In the genomic region with DNA sequence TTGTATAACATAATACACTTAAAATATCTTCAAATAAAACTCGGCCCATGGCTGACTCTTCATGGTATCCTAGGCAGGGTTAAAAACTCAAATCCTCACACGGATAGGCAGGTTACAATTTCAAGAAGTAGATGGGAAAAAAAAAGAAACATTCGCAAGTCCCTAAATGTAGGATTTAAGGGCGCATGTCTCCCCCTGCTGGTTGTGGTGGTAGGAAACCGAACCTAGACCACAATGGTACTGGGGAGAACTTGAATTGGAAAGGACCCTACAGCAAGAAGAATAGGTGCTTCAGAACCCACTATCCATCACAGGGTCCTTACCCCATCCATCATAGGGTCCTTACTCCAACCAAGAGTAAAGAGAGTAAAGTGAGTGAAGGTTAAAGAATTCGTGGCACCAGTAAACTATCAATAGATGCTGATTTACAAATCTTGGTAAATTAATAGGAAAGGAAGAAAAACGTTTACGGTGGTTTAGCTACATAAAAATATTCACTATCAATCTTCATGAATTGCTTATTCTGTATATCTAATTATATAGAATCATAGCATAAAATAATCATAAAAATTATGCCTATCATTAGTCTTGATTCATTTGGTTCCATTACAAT, we compare ENCODE assay signal across 8 cellular contexts. TPM values are rescaled to one million over a fixed set of nuclear protein-coding genes. Genes with fewer than 3 reads are reported as not detected.
DNase-seq lines count a peak whose midpoint lies in the region; ATAC-seq and TF ChIP-seq lines count a peak whose summit lies in the region.

No MANE protein-coding gene starts in this region.

- H3K9me3 ChIP-seq in HEK293 (ENCODE audit: control insufficient read depth, insufficient read depth, low read depth, low read length) = no peaks in the 10 kb centered on the region

- peak; percentile 35; the same call in 1 of the 2 replicates for TF ChIP-seq CTCF in HEK293 (tag by site-specific recombination; IDR thresholded peaks at IDR 0.05)

- no peak overlapping the region for H3K27ac ChIP-seq in HEK293 (ENCODE audit: extremely low read depth, low read depth, low read length)

- H3K36me3 ChIP-seq in HEK293 (ENCODE audit: control insufficient read depth in 2 of 2, insufficient read depth in 1 of 2, low read length in 2 of 2) = no peaks in the 10 kb centered on the region

- peaks cover 27% of the 10 kb centered on the region for H3K4me1 Mint-ChIP-seq in activated CD4-positive, alpha-beta memory T cell treated with anti-CD3 and anti-CD28 coated beads for 36 hours (ENCODE audit: low read depth)
- H3K4me1 Mint-ChIP-seq in memory B cell = peaks cover 26% of the 10 kb centered on the region

- H3K27ac Mint-ChIP-seq in activated CD4-positive, alpha-beta memory T cell treated with anti-CD3 and anti-CD28 coated beads for 36 hours = no peak overlapping the region
- peak overlapping the region; percentile 65 for H3K27ac Mint-ChIP-seq in memory B cell

- H3K4me3 ChIP-seq in HEK293 (ENCODE audit: low read depth, low read length) = no peak overlapping the region

- CTCF ChIA-PET in HEK293 (lab: Yijun Ruan, JAX) = interaction anchor here (0.7 to 4.7 kb wide), 27 partner anchors 9 to 890 kb away, joined by 3 to 63 read pairs (median 4); no protein-coding TSS in a partner anchor
- CTCF ChIA-PET in activated CD4-positive, alpha-beta memory T cell treated with anti-CD3 and anti-CD28 coated beads for 36 hours (lab: Charles Lee) = interaction anchor here (0.7 to 10.2 kb wide), 21 partner anchors 9 to 384 kb away, joined by 3 to 136 read pairs (median 5); a partner anchor contains a TSS

- no peak overlapping the region for H3K4me3 Mint-ChIP-seq in activated CD4-positive, alpha-beta memory T cell treated with anti-CD3 and anti-CD28 coated beads for 36 hours
- peak overlapping the region; percentile 45 for H3K4me3 Mint-ChIP-seq in memory B cell

- POLR2A ChIA-PET in HEK293 (lab: Yijun Ruan, JAX) = no interaction called here
- POLR2A ChIA-PET in activated CD4-positive, alpha-beta memory T cell treated with anti-CD3 and anti-CD28 coated beads for 36 hours (lab: Charles Lee) = interaction anchor here (0.6 kb wide), 1 partner anchor 154 kb away, joined by 3 read pairs; no protein-coding TSS in a partner anchor

- intact Hi-C loops in activated CD4-positive, alpha-beta memory T cell treated with anti-CD3 and anti-CD28 coated beads for 36 hours (cut with micrococcal nuclease) = loop anchor here (1.0 to 5.0 kb wide), 6 partner anchors 24 to 942 kb away; a partner anchor contains a TSS

- H3K9me3 Mint-ChIP-seq in activated CD4-positive, alpha-beta memory T cell treated with anti-CD3 and anti-CD28 coated beads for 36 hours = peaks cover 11% of the 10 kb centered on the region
- peaks cover 5% of the 10 kb centered on the region for H3K9me3 Mint-ChIP-seq in memory B cell

- H3K27me3 Mint-ChIP-seq in activated CD4-positive, alpha-beta memory T cell treated with anti-CD3 and anti-CD28 coated beads for 36 hours = no peaks in the 10 kb centered on the region
- H3K27me3 Mint-ChIP-seq in memory B cell = no peaks in the 10 kb centered on the region

- ATAC-seq in memory B cell (ENCODE audit: low read depth) (no peak), GM18909 (IDR thresholded peaks at IDR 0.05; ENCODE audit: poor library complexity, unreplicated experiment) (no peak)

- DNase-seq in AG20443 (ENCODE audit: low spot score) (peak; percentile 71), NCI-H69 (lab: John Stamatoyannopoulos, UW) (peak; percentile 90), memory B cell (ENCODE audit: low spot score in 2 of 2) (peak; percentile 71 to 74)
- DNase-seq in activated CD4-positive, alpha-beta memory T cell treated with anti-CD3 and anti-CD28 coated beads for 36 hours = peak; percentile 84
- DNase-seq in effector CD4-positive, alpha-beta T cell = peak; percentile 73
- DNase-seq in stimulated activated CD8-positive, alpha-beta memory T cell treated with anti-CD3 and anti-CD28 coated beads, Interleukin-2, amount 100 ng/mL, for 1 hour (ENCODE audit: low read depth in 2 of 2) = peak; percentile 51 to 62

- peaks cover 15% of the 10 kb centered on the region for H3K4me1 ChIP-seq in HEK293 (ENCODE audit: control insufficient read depth, insufficient read depth, low read length)

- peaks cover 4% of the 10 kb centered on the region for H3K36me3 Mint-ChIP-seq in activated CD4-positive, alpha-beta memory T cell treated with anti-CD3 and anti-CD28 coated beads for 36 hours
- H3K36me3 Mint-ChIP-seq in memory B cell = peaks cover 8% of the 10 kb centered on the region

TF ChIP-seq in HEK293, 187 proteins besides CTCF, POLR2A, EP300 and RAD21:
- TF ChIP-seq ZNF10 (tag by site-specific recombination; IDR thresholded peaks at IDR 0.05) (no peak), ZBTB48 (tag by site-specific recombination; IDR thresholded peaks at IDR 0.05) (peak; percentile 78; the same call in 1 of the 2 replicates), ZNF558 (tag by site-specific recombination; IDR thresholded peaks at IDR 0.05) (0 out of 2 replicates have a peak, but pooled peaks have one; percentile 39), HOXD13 (CRISPR knock-in tag; IDR thresholded peaks at IDR 0.05; ENCODE audit: borderline replicate concordance) (no peak), ZNF660 (tag by site-specific recombination; IDR thresholded peaks at IDR 0.05) (0 out of 2 replicates have a peak, but pooled peaks have one; percentile 11), ZNF561 (tag by site-specific recombination; IDR thresholded peaks at IDR 0.05; ENCODE audit: borderline replicate concordance) (no peak), ZNF654 (tag by site-specific recombination; IDR thresholded peaks at IDR 0.05; ENCODE audit: low read depth) (peak; percentile 76)
- TF ChIP-seq, protein P1, sequence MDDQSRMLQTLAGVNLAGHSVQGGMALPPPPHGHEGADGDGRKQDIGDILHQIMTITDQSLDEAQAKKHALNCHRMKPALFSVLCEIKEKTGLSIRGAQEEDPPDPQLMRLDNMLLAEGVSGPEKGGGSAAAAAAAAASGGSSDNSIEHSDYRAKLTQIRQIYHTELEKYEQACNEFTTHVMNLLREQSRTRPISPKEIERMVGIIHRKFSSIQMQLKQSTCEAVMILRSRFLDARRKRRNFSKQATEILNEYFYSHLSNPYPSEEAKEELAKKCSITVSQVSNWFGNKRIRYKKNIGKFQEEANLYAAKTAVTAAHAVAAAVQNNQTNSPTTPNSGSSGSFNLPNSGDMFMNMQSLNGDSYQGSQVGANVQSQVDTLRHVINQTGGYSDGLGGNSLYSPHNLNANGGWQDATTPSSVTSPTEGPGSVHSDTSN (CRISPR knock-in tag; IDR thresholded peaks at IDR 0.05) = no peak

RNA-seq across cellular contexts. Expression of a gene that starts 3.3 kb away (rescaled TPM):
- 1 to 10 TPM; 7.3 to 7.5 TPM for total RNA-seq in activated CD4-positive, alpha-beta memory T cell treated with anti-CD3 and anti-CD28 coated beads for 36 hours

RNA-seq across cellular contexts. Expression of a gene that starts 46.8 kb away (rescaled TPM):
- not detected for total RNA-seq in activated CD4-positive, alpha-beta memory T cell treated with anti-CD3 and anti-CD28 coated beads for 36 hours
